28 cellular contexts compared by ENCODE assay signal in the genomic region with DNA sequence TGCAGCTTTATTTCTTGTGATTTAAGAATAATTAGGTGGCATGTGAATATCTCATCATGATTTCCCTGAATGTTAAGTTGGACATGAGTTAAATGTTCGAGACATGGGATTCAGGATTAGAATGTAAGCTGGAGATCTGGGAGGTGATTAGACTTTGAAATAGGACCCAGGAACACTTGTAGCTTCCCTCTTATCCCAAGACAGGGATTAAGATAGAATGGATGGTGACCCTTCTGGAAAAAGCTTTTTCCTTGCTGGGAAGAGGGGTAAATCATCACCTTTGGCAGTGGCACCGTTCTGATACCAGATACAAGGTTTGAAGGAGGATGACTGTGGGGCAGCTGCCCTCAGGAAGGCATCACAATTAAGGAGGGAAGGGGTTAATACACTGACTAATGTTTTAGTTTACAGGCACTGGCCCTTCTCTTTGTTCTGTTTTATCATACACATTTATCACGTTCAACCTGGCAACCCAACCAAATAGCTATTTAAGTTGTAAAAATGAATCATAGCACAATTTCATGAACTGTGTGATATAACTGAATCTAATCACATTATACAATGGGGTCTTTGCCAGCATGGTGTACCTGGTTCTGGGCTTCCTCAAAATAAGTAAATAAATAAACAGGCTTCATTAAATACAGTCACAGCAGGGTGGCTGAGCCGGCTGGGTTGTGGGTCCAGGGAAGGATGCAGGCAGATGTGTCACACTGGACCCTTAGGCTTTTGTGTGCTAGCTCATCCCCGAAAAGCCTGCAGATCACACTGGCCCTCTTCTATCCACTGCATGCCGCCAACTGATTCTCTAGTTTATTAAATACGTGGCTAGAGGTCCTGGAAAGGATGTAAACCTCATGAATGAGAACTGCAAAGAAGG.
"Had no signal": no experiment of that assay in that cellular context is flagged by ENCODE, and none has a peak within 500 bp of the region (broad histone marks: within the 10 kb centered on the region; RNA-seq: fewer than 3 reads in every experiment).

No MANE protein-coding gene starts in this region.

- ATAC-seq: foreskin keratinocyte; gastroesophageal sphincter; heart left ventricle; left lung; naive thymus-derived CD4-positive, alpha-beta T cell; sciatic nerve; stimulated activated effector memory CD8-positive, alpha-beta T cell treated with anti-CD3 and anti-CD28 coated beads, Interleukin-12 subunit alpha, Interleukin-12 subunit beta, amount 100 ng/mL, for 72 hours; stimulated activated naive CD8-positive, alpha-beta T cell treated with anti-CD3 and anti-CD28 coated beads, Interleukin-15, Interleukin-2, amounts not matched to agents 100 U/mL and 50 U/mL, for 24 hours; upper lobe of right lung had no signal

- H3K36me3 ChIP-seq: colonic mucosa, esophagus muscularis mucosa, gastroesophageal sphincter, heart left ventricle, left lung, neural progenitor cell, prostate gland, right atrium auricular region, tibial artery, upper lobe of right lung, uterus had no signal

- H3K4me3 Mint-ChIP-seq: dendritic cell treated with granulocyte-macrophage colony-stimulating factor and Interleukin-4, amounts not matched to agents 40 ng/mL and 50 ng/mL, for 4 days; endodermal cell; mesothelial cell of epicardium; naive thymus-derived CD4-positive, alpha-beta T cell; nephron; neural progenitor cell; stimulated activated effector memory CD8-positive, alpha-beta T cell treated with anti-CD3 and anti-CD28 coated beads, Interleukin-12 subunit alpha, Interleukin-12 subunit beta, amount 100 ng/mL, for 72 hours had no signal

- H3K4me3 ChIP-seq: colonic mucosa, esophagus muscularis mucosa, gastroesophageal sphincter, heart left ventricle, hepatocyte, left lung, neural progenitor cell, prostate gland, right atrium auricular region, testis, tibial artery, upper lobe of right lung, uterus had no signal

- DNase-seq: colonic mucosa; effector CD8-positive, alpha-beta T cell; endodermal cell; foreskin keratinocyte; heart left ventricle; kidney; left lung; mesenchymal stem cell; naive thymus-derived CD4-positive, alpha-beta T cell; stimulated activated CD4-positive, alpha-beta T cell treated with anti-CD3 and anti-CD28 coated beads, Interleukin-2, amount 100 ng/mL, for 24 hours; stimulated activated CD4-positive, alpha-beta T cell treated with anti-CD3 and anti-CD28 coated beads, Interleukin-4, amount 100 ng/mL, for 24 hours; stimulated activated naive CD8-positive, alpha-beta T cell treated with anti-CD3 and anti-CD28 coated beads, Interleukin-15, Interleukin-2, amounts not matched to agents 100 U/mL and 50 U/mL, for 24 hours; substantia nigra; testis; tibial artery; upper lobe of right lung; uterus had no signal

- H3K27ac Mint-ChIP-seq: dendritic cell treated with granulocyte-macrophage colony-stimulating factor and Interleukin-4, amounts not matched to agents 40 ng/mL and 50 ng/mL, for 4 days; endodermal cell; mesothelial cell of epicardium; naive thymus-derived CD4-positive, alpha-beta T cell; nephron; neural progenitor cell; stimulated activated effector memory CD8-positive, alpha-beta T cell treated with anti-CD3 and anti-CD28 coated beads, Interleukin-12 subunit alpha, Interleukin-12 subunit beta, amount 100 ng/mL, for 72 hours had no signal

- H3K9me3 ChIP-seq: colonic mucosa, esophagus muscularis mucosa, gastroesophageal sphincter, heart left ventricle, left lung, prostate gland, right atrium auricular region, testis, tibial artery, upper lobe of right lung, uterus had no signal

- H3K9me3 Mint-ChIP-seq: dendritic cell treated with granulocyte-macrophage colony-stimulating factor and Interleukin-4, amounts not matched to agents 40 ng/mL and 50 ng/mL, for 4 days; endodermal cell; mesothelial cell of epicardium; nephron; neural progenitor cell; stimulated activated effector memory CD8-positive, alpha-beta T cell treated with anti-CD3 and anti-CD28 coated beads, Interleukin-12 subunit alpha, Interleukin-12 subunit beta, amount 100 ng/mL, for 72 hours had no signal

- H3K36me3 Mint-ChIP-seq: mesothelial cell of epicardium; naive thymus-derived CD4-positive, alpha-beta T cell; neural progenitor cell; stimulated activated effector memory CD8-positive, alpha-beta T cell treated with anti-CD3 and anti-CD28 coated beads, Interleukin-12 subunit alpha, Interleukin-12 subunit beta, amount 100 ng/mL, for 72 hours had no signal

- H3K4me1 ChIP-seq: colonic mucosa, foreskin keratinocyte, prostate gland, right atrium auricular region, testis, tibial artery, upper lobe of right lung, uterus had no signal

- H3K27me3 Mint-ChIP-seq: dendritic cell treated with granulocyte-macrophage colony-stimulating factor and Interleukin-4, amounts not matched to agents 40 ng/mL and 50 ng/mL, for 4 days had no signal

- H3K27me3 ChIP-seq: colonic mucosa, esophagus muscularis mucosa, gastroesophageal sphincter, heart left ventricle, hepatocyte, left lung, neural progenitor cell, right atrium auricular region, testis, tibial artery, upper lobe of right lung, uterus had no signal

- H3K4me1 Mint-ChIP-seq: stimulated activated effector memory CD8-positive, alpha-beta T cell treated with anti-CD3 and anti-CD28 coated beads, Interleukin-12 subunit alpha, Interleukin-12 subunit beta, amount 100 ng/mL, for 72 hours had no signal
